ENCODE assay signal across 21 cellular contexts in the genomic region with DNA sequence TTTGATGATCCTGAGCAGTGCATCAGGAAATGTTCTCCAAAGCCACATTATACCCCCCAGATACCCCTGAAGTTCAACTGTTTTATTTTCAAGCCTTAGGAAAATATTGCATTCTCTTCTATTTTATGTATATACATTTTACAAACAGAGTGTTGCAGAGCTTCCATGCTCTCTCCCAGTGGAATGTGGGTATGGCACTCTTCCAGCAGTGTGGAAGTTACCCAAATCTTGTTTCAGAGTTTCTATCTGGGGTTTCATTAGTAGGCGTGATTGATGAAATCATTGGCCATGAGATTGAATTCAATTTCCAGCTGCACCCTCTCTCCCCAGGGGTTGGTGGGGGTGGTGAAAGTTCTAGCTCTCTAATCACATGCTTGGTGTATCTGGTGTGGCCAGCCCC.
A peak's percentile ranks its signal among the peaks of the same experiment; 100 is the strongest.
DNase-seq lines count a peak whose midpoint lies in the region; ATAC-seq and TF ChIP-seq lines count a peak whose summit lies in the region.
"Had no signal": no experiment of that assay in that cellular context is flagged by ENCODE, and none has a peak within 500 bp of the region (broad histone marks: within the 10 kb centered on the region; RNA-seq: fewer than 3 reads in every experiment).

No MANE protein-coding gene starts in this region.

- H3K4me2 ChIP-seq in fibroblast of lung (ENCODE audit: extremely low read depth, insufficient read depth, low read length), result no peak overlapping the region
- H3K4me2 ChIP-seq: BLaER1 treated with 17β-estradiol and CSF1 and Interleukin-3, amounts not matched to agents 10 nM and 100 nM had no signal

- H3K9me3 Mint-ChIP-seq in mesothelial cell of epicardium, result peaks cover 2% of the 10 kb centered on the region

- H3K4me1 ChIP-seq in fibroblast of lung (ENCODE audit: control insufficient read depth, extremely low read depth, insufficient read depth, low read length), result no peaks in the 10 kb centered on the region
- H3K4me1 ChIP-seq: BE2C; BLaER1 treated with 17β-estradiol and CSF1 and Interleukin-3, amounts not matched to agents 10 nM and 100 nM had no signal

- no peaks in the 10 kb centered on the region for H3K79me2 ChIP-seq in fibroblast of lung (ENCODE audit: control insufficient read depth, insufficient read depth, low read length)

- H3K27ac ChIP-seq in SK-N-MC (peak overlapping the region; percentile 57; the same call in 1 of the 2 replicates), fibroblast of lung (ENCODE audit: insufficient read depth, low read length) (no peak overlapping the region)
- H3K27ac ChIP-seq: 22Rv1; BLaER1 treated with 17β-estradiol and CSF1 and Interleukin-3, amounts not matched to agents 10 nM and 100 nM; GM23248 had no signal

- no peaks in the 10 kb centered on the region for H4K20me1 ChIP-seq in fibroblast of lung (ENCODE audit: control insufficient read depth, extremely low read depth, insufficient read depth, low read length)
- H4K20me1 ChIP-seq: BLaER1 treated with 17β-estradiol and CSF1 and Interleukin-3, amounts not matched to agents 10 nM and 100 nM had no signal

- no peak overlapping the region for H2AFZ ChIP-seq in fibroblast of lung (ENCODE audit: low read length)
- H2AFZ ChIP-seq: GM23248 had no signal

- H3K27me3 Mint-ChIP-seq in mesothelial cell of epicardium (ENCODE audit: low read depth), result no peaks in the 10 kb centered on the region

- H3K36me3 ChIP-seq in SK-N-MC (ENCODE audit: insufficient read depth, low read length) (no peaks in the 10 kb centered on the region), fibroblast of lung (ENCODE audit: control insufficient read depth, insufficient read depth, low read length) (no peaks in the 10 kb centered on the region)
- H3K36me3 ChIP-seq: BE2C; BLaER1 treated with 17β-estradiol and CSF1 and Interleukin-3, amounts not matched to agents 10 nM and 100 nM had no signal

- H3K9ac ChIP-seq in SK-N-MC (ENCODE audit: insufficient read length) (no peak overlapping the region), fibroblast of lung (ENCODE audit: insufficient read depth, low read length) (no peak overlapping the region)
- H3K9ac ChIP-seq: BLaER1 treated with 17β-estradiol and CSF1 and Interleukin-3, amounts not matched to agents 10 nM and 100 nM; GM23248 had no signal

- no peak overlapping the region for H3K4me3 Mint-ChIP-seq in mesothelial cell of epicardium
- H3K4me3 Mint-ChIP-seq: CD14-positive monocyte; CD4-positive, alpha-beta T cell; CD8-positive, alpha-beta memory T cell had no signal

- H3K36me3 Mint-ChIP-seq in mesothelial cell of epicardium, result no peaks in the 10 kb centered on the region
- H3K36me3 Mint-ChIP-seq: CD14-positive monocyte had no signal

- no peak overlapping the region for H3K4me3 ChIP-seq in AG10803 (ENCODE audit: low read length)
- H3K4me3 ChIP-seq in SK-N-MC, result no peak overlapping the region
- no peak overlapping the region for H3K4me3 ChIP-seq in fibroblast of lung (replicated peaks in 1 of 4; ENCODE audit: control extremely low read depth in 1 of 4, insufficient read depth in 1 of 4, low read depth in 3 of 4, low read length in 4 of 4)
- H3K4me3 ChIP-seq: BLaER1 treated with 17β-estradiol and CSF1 and Interleukin-3, amounts not matched to agents 10 nM and 100 nM; GM23248 had no signal

- H3K9me3 ChIP-seq in SK-N-MC (ENCODE audit: low read depth, low read length) (no peaks in the 10 kb centered on the region), fibroblast of lung (ENCODE audit: control insufficient read depth, insufficient read depth, low read depth, low read length) (no peaks in the 10 kb centered on the region)
- H3K9me3 ChIP-seq: BE2C had no signal

- peak; percentile 24 for DNase-seq in AG10803 (ENCODE audit: low read depth)
- no peak for DNase-seq in SK-N-MC (ENCODE audit: low read depth, low spot score)
- DNase-seq in fibroblast of lung (ENCODE audit: low read depth in 2 of 2), result peak; percentile 19 to 21
- no peak for DNase-seq in mesothelial cell of epicardium (ENCODE audit: low spot score in 2 of 2, unreplicated experiment in 2 of 2)
- DNase-seq in activated CD4-positive, alpha-beta T cell treated with anti-CD3 and anti-CD28 coated beads for 4 hours, result no peak
- no peak for DNase-seq in NCI-H2171 treated with DMSO at 0.1 percent for 48 hours (lab: John Stamatoyannopoulos, UW)
- DNase-seq: AML-193; BE2C; CD4-positive, alpha-beta T cell; CD8-positive, alpha-beta memory T cell; DMS 273 treated with DMSO at 0.1 percent for 48 hours; DMS79; GF-D8; GM23248; H7; HCEC 1CT had no signal

- H3K4me1 Mint-ChIP-seq in mesothelial cell of epicardium, result peaks cover 27% of the 10 kb centered on the region
- H3K4me1 Mint-ChIP-seq: CD14-positive monocyte; CD8-positive, alpha-beta memory T cell had no signal

- TF ChIP-seq CTCF in AG10803 (conservative IDR thresholded peaks at IDR 0.05; ENCODE audit: low read length) (no peak), fibroblast of lung (conservative IDR thresholded peaks at IDR 0.05 in 1 of 2, IDR thresholded peaks at IDR 0.05 in 1 of 2; ENCODE audit: low read depth in 1 of 2, low read length in 2 of 2) (no peak), mesothelial cell of epicardium (IDR thresholded peaks at IDR 0.05; ENCODE audit: unreplicated experiment) (no peak)

- peak overlapping the region; percentile 33 for H3K27ac Mint-ChIP-seq in mesothelial cell of epicardium
- H3K27ac Mint-ChIP-seq: CD14-positive monocyte; CD4-positive, alpha-beta T cell; CD8-positive, alpha-beta memory T cell had no signal

- no peak for ATAC-seq in HG02885 (IDR thresholded peaks at IDR 0.05; ENCODE audit: poor library complexity, unreplicated experiment)
- no peak for ATAC-seq in activated CD4-positive, CD25-positive, alpha-beta regulatory T cell treated with anti-CD3 and anti-CD28 coated beads, Interleukin-2, amount 50 U/mL, for 24 hours

- H3K27me3 ChIP-seq in fibroblast of lung (ENCODE audit: control insufficient read depth, insufficient read depth, low read length), result peaks cover 7% of the 10 kb centered on the region
- H3K27me3 ChIP-seq: BE2C; BLaER1 treated with 17β-estradiol and CSF1 and Interleukin-3, amounts not matched to agents 10 nM and 100 nM had no signal

Comparison
In these comparisons a context has a peak if more than half of its experiments do, and no peak if none do; other contexts are left out.
1. DNase-seq: peak in AG10803 (single experiment) and fibroblast of lung (2 of 2); none in SK-N-MC (single experiment), mesothelial cell of epicardium (0 of 2), activated CD4-positive, alpha-beta T cell treated with anti-CD3 and anti-CD28 coated beads for 4 hours (0 of 2) and NCI-H2171 treated with DMSO at 0.1 percent for 48 hours (single experiment).